Comparison of ENCODE assay signal across 1 cellular context in genomic region chr20:40970218-40970617, GRCh38.
TF ChIP-seq lines count a peak whose summit lies in the region.

No MANE protein-coding gene starts in this region.

TF ChIP-seq in IMR-90, 13 proteins besides CTCF, POLR2A, EP300 and RAD21 (continued from another document):
- peak; percentile 10; the same call in 1 of the 2 replicates for TF ChIP-seq SMC3 (IDR thresholded peaks at IDR 0.05; ENCODE audit: low read depth, low read length)
TF ChIP-seq in IMR-90: peak in this region for 1.
